ENCODE assay signal across 8 cellular contexts in genomic region chr3:86990734-86991481, GRCh38. TPM values are rescaled to one million over a fixed set of nuclear protein-coding genes. Genes with fewer than 3 reads are reported as not detected.
DNase-seq lines count a peak whose midpoint lies in the region; ATAC-seq and TF ChIP-seq lines count a peak whose summit lies in the region.

Gene VGLL3, minus strand, starts transcription at chr3:86991149. Its CDS starts 406 bp downstream, at chr3:86990743.

- POLR2A ChIA-PET in HEK293T (lab: Yijun Ruan, JAX) = interaction anchor here (1.3 kb wide), 1 partner anchor 236 kb away, joined by 3 read pairs; the partner anchor contains the start of gene CHMP2B

- H3K4me1 Mint-ChIP-seq in mesothelial cell of epicardium = peaks cover 46% of the 10 kb centered on the region

- DNase-seq in COR-L47 (lab: John Stamatoyannopoulos, UW) (peak; percentile 22), HEK293T (ENCODE audit: extremely low spot score) (peak; percentile 60), SK-N-MC (ENCODE audit: low read depth, low spot score) (no peak), epithelial cell of prostate (ENCODE audit: low read depth, low spot score) (no peak), mesothelial cell of epicardium (ENCODE audit: low spot score in 2 of 2, unreplicated experiment in 2 of 2) (peak; percentile 61 to 77), upper lobe of left lung (peak; percentile 44 to 90), DMS79 (lab: John Stamatoyannopoulos, UW) (no peak)

- H3K9me3 ChIP-seq in SK-N-MC (ENCODE audit: low read depth, low read length) (no peaks in the 10 kb centered on the region), upper lobe of left lung (no peaks in the 10 kb centered on the region)

- H3K9me3 Mint-ChIP-seq in mesothelial cell of epicardium = no peaks in the 10 kb centered on the region

- no peak for TF ChIP-seq EP300 in upper lobe of left lung (IDR thresholded peaks at IDR 0.05)

- peak in 3 of 4 donors; percentile 30 to 70 (median 67) for TF ChIP-seq POLR2A in upper lobe of left lung (IDR thresholded peaks at IDR 0.05)

- peak within 1 kb of the TSS; percentile 87 for H3K4me3 ChIP-seq in SK-N-MC
- peak within 1 kb of the TSS; percentile 41 to 61 (median 50) for H3K4me3 ChIP-seq in upper lobe of left lung

- peak; percentile 88 to 90 for ATAC-seq in upper lobe of left lung (ENCODE audit: low FRiP score in 2 of 2)
- ATAC-seq in HG03439 (IDR thresholded peaks at IDR 0.05; ENCODE audit: unreplicated experiment) = no peak

- CTCF ChIA-PET in HEK293T (lab: Yijun Ruan, JAX) = interaction anchor here (0.6 kb wide), 1 partner anchor 16 kb away, joined by 5 read pairs; no protein-coding TSS in a partner anchor

- H3K27ac Mint-ChIP-seq in mesothelial cell of epicardium = peak within 1 kb of the TSS; percentile 99

- H3K36me3 Mint-ChIP-seq in mesothelial cell of epicardium = no peaks in the 10 kb centered on the region

- peak within 1 kb of the TSS; percentile 61 for H3K9ac ChIP-seq in SK-N-MC (ENCODE audit: insufficient read length)

- 1 to 6% methylated on average over 16 to 20 of the region's 77 CpGs for WGBS in upper lobe of left lung, 2 donors

- TF ChIP-seq CTCF in mesothelial cell of epicardium (IDR thresholded peaks at IDR 0.05; ENCODE audit: unreplicated experiment) (peak; percentile 26), upper lobe of left lung (IDR thresholded peaks at IDR 0.05) (peak in 2 of 6 experiments; percentile 6 to 9)

- peak within 1 kb of the TSS; percentile 21; the same call in 1 of the 2 replicates for H3K27ac ChIP-seq in SK-N-MC
- peak within 1 kb of the TSS; percentile 81 for H3K27ac ChIP-seq in epithelial cell of prostate
- H3K27ac ChIP-seq in upper lobe of left lung = peak within 1 kb of the TSS; percentile 82 to 92 (median 84)

- H3K27me3 Mint-ChIP-seq in mesothelial cell of epicardium (ENCODE audit: low read depth) = peaks cover 15% of the 10 kb centered on the region

- H3K27me3 ChIP-seq in upper lobe of left lung = peaks cover 0 to 8% (median 2%) of the 10 kb centered on the region in 4 donors

- peak within 1 kb of the TSS; percentile 91 for H3K4me3 Mint-ChIP-seq in mesothelial cell of epicardium

- H3K36me3 ChIP-seq in SK-N-MC (ENCODE audit: insufficient read depth, low read length) (no peaks in the 10 kb centered on the region), upper lobe of left lung (no peaks in the 10 kb centered on the region)

- peaks cover 0 to 9% (median 6%) of the 10 kb centered on the region in 4 donors for H3K4me1 ChIP-seq in upper lobe of left lung

TF ChIP-seq in HEK293T, 16 proteins besides CTCF, POLR2A, EP300 and RAD21:
- TF ChIP-seq TARDBP (IDR thresholded peaks at IDR 0.05) = no peak; the same call in 1 of the 2 replicates
- no peak for TF ChIP-seq CTBP1 (IDR thresholded peaks at IDR 0.05; ENCODE audit: borderline replicate concordance)
- no peak for TF ChIP-seq FOXA1 (IDR thresholded peaks at IDR 0.05)
- no peak for TF ChIP-seq ELF4 (IDR thresholded peaks at IDR 0.05)
- no peak for TF ChIP-seq FOXK2 (IDR thresholded peaks at IDR 0.05)
- no peak for TF ChIP-seq FOXM1 (IDR thresholded peaks at IDR 0.05; ENCODE audit: borderline replicate concordance)
- peak; percentile 19; the same call in 1 of the 2 replicates for TF ChIP-seq ARNT (IDR thresholded peaks at IDR 0.05)
- no peak for TF ChIP-seq NFRKB (IDR thresholded peaks at IDR 0.05)
- TF ChIP-seq HDGF (IDR thresholded peaks at IDR 0.05; ENCODE audit: borderline replicate concordance) = no peak
- TF ChIP-seq L3MBTL2 (conservative IDR thresholded peaks at IDR 0.05) = no peak
- TF ChIP-seq SUZ12 (IDR thresholded peaks at IDR 0.05) = no peak
- no peak for TF ChIP-seq BHLHE40 (IDR thresholded peaks at IDR 0.05; ENCODE audit: borderline replicate concordance)
- 0 out of 2 replicates have a peak, but pooled peaks have one; percentile 35 for TF ChIP-seq LEF1 (IDR thresholded peaks at IDR 0.05; ENCODE audit: borderline replicate concordance)
- TF ChIP-seq SP1 (IDR thresholded peaks at IDR 0.05) = no peak
- TF ChIP-seq ZNF384 (IDR thresholded peaks at IDR 0.05) = no peak
- TF ChIP-seq PKNOX1 (IDR thresholded peaks at IDR 0.05) = no peak

RNA-seq across cellular contexts. Expression of gene VGLL3, which starts in this region (rescaled TPM):
- total RNA-seq in mesothelial cell of epicardium (11.9 to 13.5 TPM (median 13.4 TPM) in 3 replicates), upper lobe of left lung (10 to 100 TPM; 11.5 to 50.5 (median 38.3) TPM)

Comparison
In these comparisons a context has a peak if more than half of its experiments do, and no peak if none do; other contexts are left out.
1. DNase-seq: peak in COR-L47 (single experiment), HEK293T (single experiment), mesothelial cell of epicardium (2 of 2) and upper lobe of left lung (2 of 2); none in SK-N-MC (single experiment), epithelial cell of prostate (single experiment) and DMS79 (single experiment).
2. H3K27ac ChIP-seq: peak in every context shown above with its lines; median percentile 84 in upper lobe of left lung; 81 in epithelial cell of prostate; 21 in SK-N-MC.